ENCODE assay signal across 25 cellular contexts in the genomic region with DNA sequence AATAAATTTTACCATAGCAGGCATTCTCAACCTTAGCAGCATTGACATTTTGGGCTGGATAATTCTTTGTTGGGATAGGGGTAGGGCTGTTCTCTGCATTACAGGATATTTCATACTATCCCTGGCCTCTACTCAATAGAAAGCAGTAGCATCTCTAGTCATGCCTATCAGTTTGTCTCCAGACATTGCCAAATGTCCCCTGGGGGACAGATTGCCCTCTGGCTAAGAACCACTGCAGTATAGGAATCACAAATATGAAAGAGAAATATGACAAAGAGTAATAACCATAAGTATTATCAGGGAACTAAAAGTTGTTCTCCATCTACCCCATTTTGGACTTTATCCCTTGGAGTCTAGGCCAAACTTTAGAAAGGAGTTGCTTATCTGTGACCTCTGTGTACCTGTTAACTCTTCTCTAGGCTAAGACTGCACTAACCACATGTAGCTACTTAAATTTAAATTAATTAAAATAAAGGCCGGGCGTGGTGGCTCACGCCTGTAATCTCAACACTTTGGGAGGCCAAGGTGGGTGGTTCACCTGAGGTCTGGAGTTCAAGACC.
"Had no signal": no experiment of that assay in that cellular context is flagged by ENCODE, and none has a peak within 500 bp of the region (broad histone marks: within the 10 kb centered on the region; RNA-seq: fewer than 3 reads in every experiment).

No MANE protein-coding gene starts in this region.

- H3K36me3 ChIP-seq: neural progenitor cell, thoracic aorta, uterus had no signal

- FAIRE-seq: colon, keratinocyte had no signal

- H3K27me3 ChIP-seq: dorsolateral prefrontal cortex, gastrocnemius medialis, neural progenitor cell, right lobe of liver, tibial nerve, upper lobe of right lung, uterus had no signal

- H3K4me3 ChIP-seq: dorsolateral prefrontal cortex, gastrocnemius medialis, lung, neural progenitor cell, right lobe of liver, smooth muscle cell, thoracic aorta, tibial nerve, upper lobe of right lung, uterus had no signal

- DNase-seq: dorsolateral prefrontal cortex; effector CD4-positive, alpha-beta T cell; foreskin fibroblast; gastrocnemius medialis; head of caudate nucleus; mesenchymal stem cell; midbrain; naive thymus-derived CD4-positive, alpha-beta T cell; right lobe of liver; stimulated activated CD4-positive, alpha-beta T cell treated with anti-CD3 and anti-CD28 coated beads, Interleukin-12 subunit alpha, Interleukin-12 subunit beta, amount 100 ng/mL, for 4 hours; stimulated activated CD4-positive, alpha-beta T cell treated with anti-CD3 and anti-CD28 coated beads, Interleukin-1b, Interleukin-23, amount 100 ng/mL, for 48 hours; stimulated activated CD4-positive, alpha-beta T cell treated with anti-CD3 and anti-CD28 coated beads, Interleukin-4, amount 100 ng/mL, for 1 hour; stimulated activated CD8-positive, alpha-beta memory T cell treated with anti-CD3 and anti-CD28 coated beads, Interleukin-4, amount 100 ng/mL, for 48 hours; stimulated activated naive CD4-positive, alpha-beta T cell treated with Interleukin-2 at 50 U/mL for 16 hours; substantia nigra; upper lobe of right lung; uterus had no signal

- H2AFZ ChIP-seq: neural progenitor cell, parathyroid adenoma had no signal

- H3K79me2 ChIP-seq: parathyroid adenoma had no signal

- H3K4me2 ChIP-seq: neural progenitor cell, smooth muscle cell had no signal

- H3K9ac ChIP-seq: neural progenitor cell, parathyroid adenoma had no signal

- H3K9me3 ChIP-seq: gastrocnemius medialis, right lobe of liver, thoracic aorta, tibial nerve, upper lobe of right lung, uterus had no signal

- H3K27ac ChIP-seq: dorsolateral prefrontal cortex, gastrocnemius medialis, neural progenitor cell, parathyroid adenoma, right lobe of liver, tibial nerve, upper lobe of right lung had no signal

- H3K4me1 ChIP-seq: gastrocnemius medialis, neural progenitor cell, parathyroid adenoma, right lobe of liver, tibial nerve, upper lobe of right lung, uterus had no signal

- ATAC-seq: gastrocnemius medialis; naive thymus-derived CD4-positive, alpha-beta T cell; upper lobe of right lung had no signal
